In the genomic region with DNA sequence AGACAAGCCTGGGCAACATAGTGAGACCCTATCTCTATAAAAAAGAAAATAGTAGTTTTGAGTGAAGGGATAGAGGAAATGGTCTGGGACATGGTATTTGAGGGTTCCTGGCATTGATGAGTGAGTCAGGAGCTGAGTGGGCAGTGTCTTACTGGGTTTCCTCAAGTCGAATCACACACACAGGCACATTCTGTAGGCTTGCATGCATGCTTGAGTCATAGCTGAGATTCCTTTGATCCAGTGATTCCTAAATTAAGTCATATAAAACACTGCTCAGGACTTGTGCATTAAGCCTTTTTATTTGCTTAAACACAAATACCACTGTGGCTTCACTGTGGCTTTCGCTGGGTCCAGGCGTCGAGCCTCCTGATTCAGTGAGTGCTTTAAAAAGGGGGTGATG, we compare ENCODE assay signal across 14 cellular contexts.
DNase-seq lines count a peak whose midpoint lies in the region; ATAC-seq and TF ChIP-seq lines count a peak whose summit lies in the region.
"Had no signal": no experiment of that assay in that cellular context is flagged by ENCODE, and none has a peak within 500 bp of the region (broad histone marks: within the 10 kb centered on the region; RNA-seq: fewer than 3 reads in every experiment).

No MANE protein-coding gene starts in this region.

- H3K36me3 Mint-ChIP-seq in activated T-cell treated with anti-CD3 and anti-CD28 coated beads, Interleukin-2, amount 50 U/mL, for 24 hours (ENCODE audit: low read depth), result peaks cover 34% of the 10 kb centered on the region

- TF ChIP-seq EP300 in SK-N-SH (IDR thresholded peaks at IDR 0.05; ENCODE audit: borderline replicate concordance in 1 of 2, low read depth in 1 of 2, low read length in 1 of 2), result peak in 1 of 2 experiments; percentile 73; a peak in 2 of 4 replicates

- no peak overlapping the region for H3K4me3 Mint-ChIP-seq in activated T-cell treated with anti-CD3 and anti-CD28 coated beads, Interleukin-2, amount 50 U/mL, for 24 hours
- H3K4me3 Mint-ChIP-seq: activated CD4-positive, alpha-beta T cell treated with anti-CD3 and anti-CD28 coated beads, Interleukin-2, amount 10 ng/mL, durations not matched to agents 7 days and 5 days; B cell had no signal

- H3K9me3 Mint-ChIP-seq in activated T-cell treated with anti-CD3 and anti-CD28 coated beads, Interleukin-2, amount 50 U/mL, for 24 hours, result no peaks in the 10 kb centered on the region
- H3K9me3 Mint-ChIP-seq: activated CD4-positive, alpha-beta T cell treated with anti-CD3 and anti-CD28 coated beads, Interleukin-2, amount 10 ng/mL, durations not matched to agents 7 days and 5 days had no signal

- peaks cover 8 to 11% of the 10 kb centered on the region in 2 experiments for H3K36me3 ChIP-seq in SK-N-SH (replicated peaks in 1 of 2; ENCODE audit: control insufficient read depth in 1 of 2, insufficient read depth in 2 of 2, low read length in 1 of 2)
- H3K36me3 ChIP-seq: right lobe of liver had no signal

- no peaks in the 10 kb centered on the region for H4K20me1 ChIP-seq in SK-N-SH (ENCODE audit: insufficient read depth)

- POLR2A ChIA-PET in SK-N-SH (lab: Yijun Ruan, JAX), result no interaction called here

- H3K9me3 ChIP-seq in SK-N-SH, result no peaks in the 10 kb centered on the region
- H3K9me3 ChIP-seq: right lobe of liver had no signal

- no peak for TF ChIP-seq RAD21 in SK-N-SH (IDR thresholded peaks at IDR 0.05; ENCODE audit: low read length)

- no peak for TF ChIP-seq CTCF in SK-N-SH (IDR thresholded peaks at IDR 0.05)

- ATAC-seq in GM18868 (IDR thresholded peaks at IDR 0.05; ENCODE audit: unreplicated experiment) (no peak), GM19324 (IDR thresholded peaks at IDR 0.05; ENCODE audit: low FRiP score, unreplicated experiment) (no peak)
- ATAC-seq: right lobe of liver had no signal

- CTCF ChIA-PET in SK-N-SH (lab: Yijun Ruan, JAX), result interaction anchor here (0.6 to 1.5 kb wide), 2 partner anchors 31 to 267 kb away, joined by 3 to 6 read pairs; no protein-coding TSS in a partner anchor

- H3K27me3 ChIP-seq in SK-N-SH (ENCODE audit: insufficient read depth), result no peaks in the 10 kb centered on the region
- H3K27me3 ChIP-seq: right lobe of liver had no signal

- no peaks in the 10 kb centered on the region for H3K79me2 ChIP-seq in SK-N-SH (ENCODE audit: insufficient read depth)

- peak overlapping the region; percentile 66 for H3K27ac Mint-ChIP-seq in activated T-cell treated with anti-CD3 and anti-CD28 coated beads, Interleukin-2, amount 50 U/mL, for 24 hours
- H3K27ac Mint-ChIP-seq: activated CD4-positive, alpha-beta T cell treated with anti-CD3 and anti-CD28 coated beads, Interleukin-2, amount 10 ng/mL, durations not matched to agents 7 days and 5 days; B cell had no signal

- H3K4me2 ChIP-seq in SK-N-SH, result peak overlapping the region; percentile 71

- H3K4me1 Mint-ChIP-seq in activated T-cell treated with anti-CD3 and anti-CD28 coated beads, Interleukin-2, amount 50 U/mL, for 24 hours (ENCODE audit: low read depth), result peaks cover 12% of the 10 kb centered on the region
- H3K4me1 Mint-ChIP-seq: activated CD4-positive, alpha-beta T cell treated with anti-CD3 and anti-CD28 coated beads, Interleukin-2, amount 10 ng/mL, durations not matched to agents 7 days and 5 days; B cell had no signal

- peak overlapping the region; percentile 30 to 79; a peak in 3 of 4 replicates for H3K27ac ChIP-seq in SK-N-SH (ENCODE audit: low read depth in 2 of 2, low read length in 1 of 2)
- H3K27ac ChIP-seq: right lobe of liver had no signal

- H3K4me1 ChIP-seq in SK-N-SH (ENCODE audit: control insufficient read depth in 1 of 2, insufficient read depth in 2 of 2, low read depth in 1 of 2, low read length in 1 of 2), result peaks cover 0 to 18% of the 10 kb centered on the region in 2 experiments; a peak in 2 of 4 replicates
- H3K4me1 ChIP-seq: right lobe of liver had no signal

- no peak overlapping the region for H2AFZ ChIP-seq in SK-N-SH (ENCODE audit: low read depth)

- no peak overlapping the region for H3K4me3 ChIP-seq in SK-N-SH (ENCODE audit: low read depth in 2 of 2, low read length in 1 of 2)
- H3K4me3 ChIP-seq: right lobe of liver had no signal

- peaks cover 18% of the 10 kb centered on the region for H3F3A ChIP-seq in SK-N-SH (replicated peaks; ENCODE audit: insufficient read depth)

- H3K27me3 Mint-ChIP-seq in activated T-cell treated with anti-CD3 and anti-CD28 coated beads, Interleukin-2, amount 50 U/mL, for 24 hours, result no peaks in the 10 kb centered on the region
- H3K27me3 Mint-ChIP-seq: activated CD4-positive, alpha-beta T cell treated with anti-CD3 and anti-CD28 coated beads, Interleukin-2, amount 10 ng/mL, durations not matched to agents 7 days and 5 days; B cell had no signal

- peak overlapping the region; percentile 38; the same call in 1 of the 2 replicates for H3K9ac ChIP-seq in SK-N-SH

- H3K9me2 ChIP-seq in SK-N-SH, result no peaks in the 10 kb centered on the region

- WGBS in SK-N-SH (ENCODE audit: low lambda C conversion rate), result 2% methylated on average over 4 of the region's 4 CpGs

- DNase-seq in activated T-cell treated with anti-CD3 and anti-CD28 coated beads, Interleukin-2, amount 50 U/mL, for 24 hours, result no peak
- DNase-seq in activated T-cell treated with anti-CD3 and anti-CD28 coated beads, Interleukin-2, amount 50 U/mL, for 1 hour, result no peak
- DNase-seq in SK-N-SH, result no peak
- DNase-seq in fibroblast of peridontal ligament (ENCODE audit: extremely low read depth), result peak; percentile 95
- peak; percentile 46 for DNase-seq in smooth muscle cell of the brain vasculature (ENCODE audit: low read depth, low spot score)
- DNase-seq in NOMO-1 (lab: John Stamatoyannopoulos, UW; ENCODE audit: unreplicated experiment in 2 of 2), result no peak
- DNase-seq: activated CD4-positive, alpha-beta T cell treated with anti-CD3 and anti-CD28 coated beads, Interleukin-2, amount 10 ng/mL, durations not matched to agents 7 days and 5 days; left cardiac atrium; NCI-H1930; right lobe of liver; stimulated activated naive CD4-positive, alpha-beta T cell had no signal

TF ChIP-seq in SK-N-SH, 30 proteins besides CTCF, POLR2A, EP300 and RAD21 (continues in another document):
- TF ChIP-seq RCOR1 (IDR thresholded peaks at IDR 0.05; ENCODE audit: low read length), result no peak
- TF ChIP-seq, protein P1, sequence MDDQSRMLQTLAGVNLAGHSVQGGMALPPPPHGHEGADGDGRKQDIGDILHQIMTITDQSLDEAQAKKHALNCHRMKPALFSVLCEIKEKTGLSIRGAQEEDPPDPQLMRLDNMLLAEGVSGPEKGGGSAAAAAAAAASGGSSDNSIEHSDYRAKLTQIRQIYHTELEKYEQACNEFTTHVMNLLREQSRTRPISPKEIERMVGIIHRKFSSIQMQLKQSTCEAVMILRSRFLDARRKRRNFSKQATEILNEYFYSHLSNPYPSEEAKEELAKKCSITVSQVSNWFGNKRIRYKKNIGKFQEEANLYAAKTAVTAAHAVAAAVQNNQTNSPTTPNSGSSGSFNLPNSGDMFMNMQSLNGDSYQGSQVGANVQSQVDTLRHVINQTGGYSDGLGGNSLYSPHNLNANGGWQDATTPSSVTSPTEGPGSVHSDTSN (IDR thresholded peaks at IDR 0.05), result peak; percentile 97
- TF ChIP-seq CHD2 (IDR thresholded peaks at IDR 0.05; ENCODE audit: low read length, partially characterized antibody), result no peak
- no peak for TF ChIP-seq FOXJ3 (CRISPR knock-in tag; IDR thresholded peaks at IDR 0.05)
- 0 out of 2 replicates have a peak, but pooled peaks have one; percentile 41 for TF ChIP-seq SIN3A (IDR thresholded peaks at IDR 0.05; ENCODE audit: borderline replicate concordance, low read depth, low read length)
- TF ChIP-seq JUND (IDR thresholded peaks at IDR 0.05), result peak; percentile 90
- no peak for TF ChIP-seq FOXM1 (IDR thresholded peaks at IDR 0.05; ENCODE audit: low read depth)
- peak; percentile 54; the same call in 1 of the 2 replicates for TF ChIP-seq NFIC (IDR thresholded peaks at IDR 0.05; ENCODE audit: borderline replicate concordance)
- TF ChIP-seq POLR2AphosphoS5 (IDR thresholded peaks at IDR 0.05; ENCODE audit: low read depth, low read length), result peak; percentile 53; the same call in 1 of the 2 replicates
- TF ChIP-seq, protein P2, sequence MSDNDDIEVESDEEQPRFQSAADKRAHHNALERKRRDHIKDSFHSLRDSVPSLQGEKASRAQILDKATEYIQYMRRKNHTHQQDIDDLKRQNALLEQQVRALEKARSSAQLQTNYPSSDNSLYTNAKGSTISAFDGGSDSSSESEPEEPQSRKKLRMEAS (IDR thresholded peaks at IDR 0.05; ENCODE audit: low read depth), result peak; percentile 75
- TF ChIP-seq ELF1 (IDR thresholded peaks at IDR 0.05), result no peak
- no peak for TF ChIP-seq SMC3 (IDR thresholded peaks at IDR 0.05; ENCODE audit: low read depth, low read length)
- TF ChIP-seq EZH2phosphoT487 (IDR thresholded peaks at IDR 0.05; ENCODE audit: borderline replicate concordance, low read depth), result no peak
- TF ChIP-seq, protein P3, sequence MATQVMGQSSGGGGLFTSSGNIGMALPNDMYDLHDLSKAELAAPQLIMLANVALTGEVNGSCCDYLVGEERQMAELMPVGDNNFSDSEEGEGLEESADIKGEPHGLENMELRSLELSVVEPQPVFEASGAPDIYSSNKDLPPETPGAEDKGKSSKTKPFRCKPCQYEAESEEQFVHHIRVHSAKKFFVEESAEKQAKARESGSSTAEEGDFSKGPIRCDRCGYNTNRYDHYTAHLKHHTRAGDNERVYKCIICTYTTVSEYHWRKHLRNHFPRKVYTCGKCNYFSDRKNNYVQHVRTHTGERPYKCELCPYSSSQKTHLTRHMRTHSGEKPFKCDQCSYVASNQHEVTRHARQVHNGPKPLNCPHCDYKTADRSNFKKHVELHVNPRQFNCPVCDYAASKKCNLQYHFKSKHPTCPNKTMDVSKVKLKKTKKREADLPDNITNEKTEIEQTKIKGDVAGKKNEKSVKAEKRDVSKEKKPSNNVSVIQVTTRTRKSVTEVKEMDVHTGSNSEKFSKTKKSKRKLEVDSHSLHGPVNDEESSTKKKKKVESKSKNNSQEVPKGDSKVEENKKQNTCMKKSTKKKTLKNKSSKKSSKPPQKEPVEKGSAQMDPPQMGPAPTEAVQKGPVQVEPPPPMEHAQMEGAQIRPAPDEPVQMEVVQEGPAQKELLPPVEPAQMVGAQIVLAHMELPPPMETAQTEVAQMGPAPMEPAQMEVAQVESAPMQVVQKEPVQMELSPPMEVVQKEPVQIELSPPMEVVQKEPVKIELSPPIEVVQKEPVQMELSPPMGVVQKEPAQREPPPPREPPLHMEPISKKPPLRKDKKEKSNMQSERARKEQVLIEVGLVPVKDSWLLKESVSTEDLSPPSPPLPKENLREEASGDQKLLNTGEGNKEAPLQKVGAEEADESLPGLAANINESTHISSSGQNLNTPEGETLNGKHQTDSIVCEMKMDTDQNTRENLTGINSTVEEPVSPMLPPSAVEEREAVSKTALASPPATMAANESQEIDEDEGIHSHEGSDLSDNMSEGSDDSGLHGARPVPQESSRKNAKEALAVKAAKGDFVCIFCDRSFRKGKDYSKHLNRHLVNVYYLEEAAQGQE (IDR thresholded peaks at IDR 0.05; ENCODE audit: low read depth, low read length), result no peak
- peak; percentile 87 for TF ChIP-seq TCF12 (IDR thresholded peaks at IDR 0.05)
- no peak for TF ChIP-seq GATA2 (CRISPR knock-in tag; IDR thresholded peaks at IDR 0.05)
- no peak for TF ChIP-seq YY1 (IDR thresholded peaks at IDR 0.05; ENCODE audit: low read depth)

Comparison
In these comparisons a context has a peak if more than half of its experiments do, and no peak if none do; other contexts are left out.
1. DNase-seq: peak in fibroblast of peridontal ligament (single experiment) and smooth muscle cell of the brain vasculature (single experiment); none in activated T-cell treated with anti-CD3 and anti-CD28 coated beads, Interleukin-2, amount 50 U/mL, for 24 hours (single experiment), activated T-cell treated with anti-CD3 and anti-CD28 coated beads, Interleukin-2, amount 50 U/mL, for 1 hour (single experiment), SK-N-SH (single experiment) and NOMO-1 (0 of 2).